Comparison of ENCODE assay signal across 7 cellular contexts in genomic region chr2:115825912-115826311, GRCh38.
"Had no signal": no experiment of that assay in that cellular context is flagged by ENCODE, and none has a peak within 500 bp of the region (broad histone marks: within the 10 kb centered on the region; RNA-seq: fewer than 3 reads in every experiment).

No MANE protein-coding gene starts in this region.

- DNase-seq: IMR-90, KBM-7, KG1 had no signal

- H3K36me3 Mint-ChIP-seq: IgD-negative memory B cell had no signal

- H3K4me3 Mint-ChIP-seq: IgD-negative memory B cell had no signal

- H3K27ac ChIP-seq: HL-60 had no signal

- ATAC-seq: HepG2, K562 had no signal

- H3K27me3 Mint-ChIP-seq: IgD-negative memory B cell had no signal

- H3K4me3 ChIP-seq: K562 had no signal

- H3K27ac Mint-ChIP-seq: IgD-negative memory B cell had no signal

- H3K9me3 Mint-ChIP-seq: IgD-negative memory B cell had no signal
